ENCODE assay signal across 1 cellular context in genomic region chr9:107707915-107708441, GRCh38.
TF ChIP-seq lines count a peak whose summit lies in the region.

No MANE protein-coding gene starts in this region.

TF ChIP-seq in K562, 482 proteins besides CTCF, POLR2A, EP300 and RAD21 (continued from another document and continues in another):
- no peak for TF ChIP-seq ATF6 (CRISPR knock-in tag; IDR thresholded peaks at IDR 0.05)
- no peak for TF ChIP-seq HMGXB4 (CRISPR knock-in tag; IDR thresholded peaks at IDR 0.05)
- TF ChIP-seq HNRNPH1 (optimal IDR thresholded peaks at IDR 0.05; ENCODE audit: low read depth, low read length): no peak
- no peak for TF ChIP-seq THRAP3 (IDR thresholded peaks at IDR 0.05; ENCODE audit: borderline replicate concordance)
- no peak for TF ChIP-seq ZBTB9 (CRISPR knock-in tag; IDR thresholded peaks at IDR 0.05)
- TF ChIP-seq NR4A1 (CRISPR knock-in tag; IDR thresholded peaks at IDR 0.05): no peak
- no peak for TF ChIP-seq NR4A1 (tag; IDR thresholded peaks at IDR 0.05)
- no peak for TF ChIP-seq ZBTB11 (CRISPR knock-in tag; IDR thresholded peaks at IDR 0.05)
- no peak for TF ChIP-seq ZNF778 (CRISPR knock-in tag; IDR thresholded peaks at IDR 0.05)
- TF ChIP-seq DEAF1 (CRISPR knock-in tag; IDR thresholded peaks at IDR 0.05): no peak
- TF ChIP-seq CHD1 (IDR thresholded peaks at IDR 0.05; ENCODE audit: low read length): no peak
- 0 out of 2 replicates have a peak, but pooled peaks have one; percentile 48 for TF ChIP-seq ZNF395 (CRISPR knock-in tag; IDR thresholded peaks at IDR 0.05)
- TF ChIP-seq ZNF212 (CRISPR knock-in tag; IDR thresholded peaks at IDR 0.05): no peak
- TF ChIP-seq E2F5 (CRISPR knock-in tag; IDR thresholded peaks at IDR 0.05): no peak
- TF ChIP-seq CCNT2 (IDR thresholded peaks at IDR 0.05; ENCODE audit: borderline replicate concordance, extremely low read depth, insufficient read length, low read depth, low read length): peak; percentile 58
- TF ChIP-seq TCF15 (CRISPR knock-in tag; IDR thresholded peaks at IDR 0.05): no peak
- TF ChIP-seq HSF4 (CRISPR knock-in tag; IDR thresholded peaks at IDR 0.05; ENCODE audit: borderline replicate concordance): no peak
- TF ChIP-seq ZNF696 (CRISPR knock-in tag; conservative IDR thresholded peaks at IDR 0.05): no peak
- no peak for TF ChIP-seq ZNF134 (CRISPR knock-in tag; conservative IDR thresholded peaks at IDR 0.05)
- no peak for TF ChIP-seq MIER1 (IDR thresholded peaks at IDR 0.05; ENCODE audit: low read depth)
- TF ChIP-seq ZC3H8 (IDR thresholded peaks at IDR 0.05): no peak
- no peak for TF ChIP-seq ZNF408 (CRISPR knock-in tag; IDR thresholded peaks at IDR 0.05; ENCODE audit: low read depth)
- no peak for TF ChIP-seq XRCC4 (IDR thresholded peaks at IDR 0.05; ENCODE audit: extremely low read depth, insufficient read depth, insufficient read length)
- peak in 1 of 2 experiments; percentile 66; a peak in 1 of 4 replicates for TF ChIP-seq FOXA3 (CRISPR knock-in tag; conservative IDR thresholded peaks at IDR 0.05 in 1 of 2, IDR thresholded peaks at IDR 0.05 in 1 of 2)
- no peak for TF ChIP-seq PML (IDR thresholded peaks at IDR 0.05; ENCODE audit: low read length)
- TF ChIP-seq KLF10 (CRISPR knock-in tag; IDR thresholded peaks at IDR 0.05): no peak
- no peak for TF ChIP-seq ZHX1 (conservative IDR thresholded peaks at IDR 0.05; ENCODE audit: low read length)
- no peak for TF ChIP-seq MXD1 (CRISPR knock-in tag; IDR thresholded peaks at IDR 0.05; ENCODE audit: borderline replicate concordance, poor library complexity, severe bottlenecking)
- no peak for TF ChIP-seq GTF2E2 (tag; IDR thresholded peaks at IDR 0.05)
- no peak for TF ChIP-seq ZNF76 (CRISPR knock-in tag; IDR thresholded peaks at IDR 0.05; ENCODE audit: borderline replicate concordance)
- TF ChIP-seq TRIM25 (IDR thresholded peaks at IDR 0.05; ENCODE audit: borderline replicate concordance): no peak
- no peak for TF ChIP-seq MTF1 (CRISPR knock-in tag; IDR thresholded peaks at IDR 0.05; ENCODE audit: borderline replicate concordance)
- TF ChIP-seq E4F1 (CRISPR knock-in tag; IDR thresholded peaks at IDR 0.05; ENCODE audit: borderline replicate concordance): no peak
- no peak for TF ChIP-seq THRB (CRISPR knock-in tag; conservative IDR thresholded peaks at IDR 0.05)
- no peak for TF ChIP-seq L3MBTL2 (IDR thresholded peaks at IDR 0.05)
- TF ChIP-seq RFX5 (IDR thresholded peaks at IDR 0.05; ENCODE audit: low read depth, low read length): no peak
